ENCODE assay signal across 10 cellular contexts in genomic region chr17:31907342-31907975, GRCh38. TPM values are rescaled to one million over a fixed set of nuclear protein-coding genes. Genes with fewer than 3 reads are reported as not detected.
A peak's percentile ranks its signal among the peaks of the same experiment; 100 is the strongest.
DNase-seq lines count a peak whose midpoint lies in the region; ATAC-seq and TF ChIP-seq lines count a peak whose summit lies in the region.
"Had no signal": no experiment of that assay in that cellular context is flagged by ENCODE, and none has a peak within 500 bp of the region (broad histone marks: within the 10 kb centered on the region; RNA-seq: fewer than 3 reads in every experiment).

No MANE protein-coding gene starts in this region.

- no peak for TF ChIP-seq CTCF in HEK293 (tag by site-specific recombination; IDR thresholded peaks at IDR 0.05)

- H3K9me3 ChIP-seq in HEK293 (ENCODE audit: control insufficient read depth, insufficient read depth, low read depth, low read length) = no peaks in the 10 kb centered on the region

- H3K4me1 ChIP-seq in HEK293 (ENCODE audit: control insufficient read depth, insufficient read depth, low read length) = peaks cover 9% of the 10 kb centered on the region

- ATAC-seq in GM19023 (IDR thresholded peaks at IDR 0.05; ENCODE audit: unreplicated experiment) (no peak), GM18868 (IDR thresholded peaks at IDR 0.05; ENCODE audit: unreplicated experiment) (no peak), left lobe of liver (no peak)

- H3K4me3 ChIP-seq in HEK293 (ENCODE audit: low read depth, low read length) = no peak overlapping the region

- peak; percentile 21 for DNase-seq in AG08396 (ENCODE audit: low spot score)
- DNase-seq in amniotic epithelial cell (ENCODE audit: low read depth) = peak; percentile 70
- DNase-seq in lung microvascular endothelial cell (ENCODE audit: low read depth in 2 of 2) = peak; percentile 46 to 92
- no peak for DNase-seq in AML-193 (lab: John Stamatoyannopoulos, UW)
- no peak for DNase-seq in left lobe of liver (ENCODE audit: low spot score)
- DNase-seq: GDM1, NCI-H187 had no signal

- POLR2A ChIA-PET in HEK293 (lab: Yijun Ruan, JAX) = interaction anchor here (1.4 kb wide), 1 partner anchor 10 kb away, joined by 3 read pairs; no protein-coding TSS in a partner anchor

- no peaks in the 10 kb centered on the region for H3K36me3 ChIP-seq in HEK293 (ENCODE audit: control insufficient read depth in 2 of 2, insufficient read depth in 1 of 2, low read length in 2 of 2)

- CTCF ChIA-PET in HEK293 (lab: Yijun Ruan, JAX) = interaction anchor here (1.7 to 1.8 kb wide), 2 partner anchors 8 to 65 kb away, joined by 4 to 11 read pairs; no protein-coding TSS in a partner anchor

- H3K27ac ChIP-seq in HEK293 (ENCODE audit: extremely low read depth, low read depth, low read length) = no peak overlapping the region

TF ChIP-seq in HEK293, 187 proteins besides CTCF, POLR2A, EP300 and RAD21:
- no peak for TF ChIP-seq ZNF513 (tag by site-specific recombination; IDR thresholded peaks at IDR 0.05)
- peak; percentile 73 for TF ChIP-seq PRDM6 (tag by site-specific recombination; IDR thresholded peaks at IDR 0.05)
- TF ChIP-seq ZNF335 (tag by site-specific recombination; conservative IDR thresholded peaks at IDR 0.05) = peak; percentile 12
- 0 out of 2 replicates have a peak, but pooled peaks have one; percentile 55 for TF ChIP-seq ZNF366 (tag by site-specific recombination; conservative IDR thresholded peaks at IDR 0.05)

RNA-seq across cellular contexts. Expression of gene UTP6, which starts 6.0 kb away (rescaled TPM):
- 12.2 and 19.4 TPM in 2 replicates for total RNA-seq in lung microvascular endothelial cell
- 20.6 TPM for total RNA-seq in left lobe of liver

RNA-seq across cellular contexts. Expression of gene SUZ12, which starts 29.3 kb away (rescaled TPM):
- total RNA-seq in lung microvascular endothelial cell = 13.7 and 17.5 TPM in 2 replicates
- total RNA-seq in left lobe of liver = 8.3 TPM

RNA-seq across cellular contexts. Expression of gene COPRS, which starts 48.4 kb away (rescaled TPM):
- 45.8 and 62.7 TPM in 2 replicates for total RNA-seq in lung microvascular endothelial cell
- 20.4 TPM for total RNA-seq in left lobe of liver

Comparison
In these comparisons a context has a peak if more than half of its experiments do, and no peak if none do; other contexts are left out.
1. DNase-seq: peak in AG08396 (single experiment), amniotic epithelial cell (single experiment) and lung microvascular endothelial cell (2 of 2); none in AML-193 (0 of 2) and left lobe of liver (single experiment).